Comparison of ENCODE assay signal across 25 cellular contexts in genomic region chr11:14067686-14068085, GRCh38.
"Had no signal": no experiment of that assay in that cellular context is flagged by ENCODE, and none has a peak within 500 bp of the region (broad histone marks: within the 10 kb centered on the region; RNA-seq: fewer than 3 reads in every experiment).

No MANE protein-coding gene starts in this region.

- DNase-seq: activated B cell treated with CpG ODN at 0.5 μM for 24 hours; activated CD4-positive, alpha-beta T cell treated with anti-CD3 and anti-CD28 coated beads for 4 hours; activated CD4-positive, alpha-beta T cell treated with anti-CD3 and anti-CD28 coated beads, Interleukin-2, amount 50 U/mL, for 48 hours; activated CD8-positive, alpha-beta memory T cell treated with anti-CD3 and anti-CD28 coated beads, Interleukin-2, amount 50 U/mL, for 48 hours; activated naive CD4-positive, alpha-beta T cell; activated T-cell treated with anti-CD3 and anti-CD28 coated beads, Interleukin-2, amount 50 U/mL, for 4 hours; adrenal gland; cerebellar nuclear complex; cortex of kidney; effector CD4-positive, alpha-beta T cell; gastrocnemius medialis; hippocampal formation; left ventricle myocardium superior; midbrain; natural killer cell; spleen; stimulated activated CD4-positive, alpha-beta T cell treated with anti-CD3 and anti-CD28 coated beads, Interleukin-4, amount 100 ng/mL, for 1 hour; stimulated activated naive CD4-positive, alpha-beta T cell; testis had no signal

- H3K4me1 Mint-ChIP-seq: activated B cell treated with CpG ODN at 0.5 μM for 24 hours had no signal

- H3K27me3 Mint-ChIP-seq: activated naive CD8-positive, alpha-beta T cell had no signal

- H3K4me1 ChIP-seq: adrenal gland, gastrocnemius medialis, testis had no signal

- FAIRE-seq: astrocyte had no signal

- H3K27ac ChIP-seq: adrenal gland, esophagus muscularis mucosa, gastrocnemius medialis, spleen, testis had no signal

- H3K36me3 ChIP-seq: adrenal gland, esophagus muscularis mucosa, gastrocnemius medialis, spleen had no signal

- H3K27ac Mint-ChIP-seq: activated B cell treated with CpG ODN at 0.5 μM for 24 hours; activated naive CD8-positive, alpha-beta T cell; activated T-helper 2 cell treated with anti-CD3 and anti-CD28 coated beads, Interferon-gamma antibody, Interleukin-2, Interleukin-4, amounts not matched to agents 10 μg/mL and 5 μg/mL and 100 μg/mL, durations not matched to agents 14 hours and 24 hours and 36 hours; natural killer cell; T-helper 1 cell treated with Interleukin-12 subunit alpha and Interleukin-12 subunit beta and Interleukin-4 antibody, amounts not matched to agents 30 μg/mL and 1 μg/mL, for 36 hours; type B pancreatic cell had no signal

- H3K36me3 Mint-ChIP-seq: activated naive CD8-positive, alpha-beta T cell; natural killer cell; type B pancreatic cell had no signal

- H3K4me3 ChIP-seq: adrenal gland, esophagus muscularis mucosa, gastrocnemius medialis, spleen, testis had no signal

- H3K9me3 Mint-ChIP-seq: activated B cell treated with CpG ODN at 0.5 μM for 24 hours; activated T-cell treated with anti-CD3 and anti-CD28 coated beads, Interleukin-2, amount 50 U/mL, for 4 hours; activated T-helper 2 cell treated with anti-CD3 and anti-CD28 coated beads, Interferon-gamma antibody, Interleukin-2, Interleukin-4, amounts not matched to agents 10 μg/mL and 5 μg/mL and 100 μg/mL, durations not matched to agents 14 hours and 24 hours and 36 hours; natural killer cell; T-helper 1 cell treated with Interleukin-12 subunit alpha and Interleukin-12 subunit beta and Interleukin-4 antibody, amounts not matched to agents 30 μg/mL and 1 μg/mL, for 36 hours; type B pancreatic cell had no signal

- H3K4me3 Mint-ChIP-seq: activated B cell treated with CpG ODN at 0.5 μM for 24 hours; activated naive CD8-positive, alpha-beta T cell; activated T-cell treated with anti-CD3 and anti-CD28 coated beads, Interleukin-2, amount 50 U/mL, for 4 hours; natural killer cell; T-helper 1 cell treated with Interleukin-12 subunit alpha and Interleukin-12 subunit beta and Interleukin-4 antibody, amounts not matched to agents 30 μg/mL and 1 μg/mL, for 36 hours; type B pancreatic cell had no signal

- H3K9me3 ChIP-seq: adrenal gland, esophagus muscularis mucosa, gastrocnemius medialis, spleen, testis had no signal
